Comparison of ENCODE assay signal across 18 cellular contexts in genomic region chr21:39972976-39973375, GRCh38.
"Had no signal": no experiment of that assay in that cellular context is flagged by ENCODE, and none has a peak within 500 bp of the region (broad histone marks: within the 10 kb centered on the region; RNA-seq: fewer than 3 reads in every experiment).

No MANE protein-coding gene starts in this region.

- DNase-seq: KBM-7, NCI-H1092, NCI-H1105 treated with DMSO at 0.1 percent for 48 hours, NCI-H1417 treated with DMSO at 0.1 percent for 48 hours, NCI-H146, NCI-H1694 treated with DMSO at 0.1 percent for 48 hours, NCI-H1930, NCI-H2081, NCI-H2107, NCI-H2171, NCI-H226, NCI-H446, NCI-H510A, NCI-H524 treated with DMSO at 0.1 percent for 48 hours, NCI-H69, NCI-H774, SHP77 had no signal

- ATAC-seq: SK-N-SH treated with all-trans-retinoic acid at 6 μM for 48 hours had no signal
